39 cellular contexts compared by ENCODE assay signal in the genomic region with DNA sequence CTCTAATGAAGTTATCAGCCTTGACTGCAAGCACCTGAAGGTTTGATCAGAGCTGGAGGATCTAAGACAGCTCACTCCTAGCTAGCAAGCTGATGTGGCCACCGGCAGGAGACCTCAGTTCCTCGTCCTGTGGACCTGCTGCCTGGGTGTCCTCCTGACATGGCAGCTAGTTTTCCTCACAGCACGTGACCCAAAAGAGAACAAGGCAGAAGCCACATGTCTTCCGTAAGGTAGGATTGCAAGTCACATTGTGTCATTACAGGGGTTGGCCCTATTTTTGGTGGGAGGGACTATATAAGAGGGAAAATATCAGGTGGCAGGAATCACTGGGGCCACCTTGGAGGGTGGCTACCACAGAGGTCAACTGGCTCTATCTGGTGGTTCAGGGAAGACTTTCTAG. TPM values are rescaled to one million over a fixed set of nuclear protein-coding genes. Genes with fewer than 3 reads are reported as not detected.
"Had no signal": no experiment of that assay in that cellular context is flagged by ENCODE, and none has a peak within 500 bp of the region (broad histone marks: within the 10 kb centered on the region; RNA-seq: fewer than 3 reads in every experiment).

No MANE protein-coding gene starts in this region.

- H3K9me3 ChIP-seq: MG63 had no signal

- H3K9ac ChIP-seq: KMS-11 had no signal

- H3K4me2 ChIP-seq: KMS-11 had no signal

- H3K36me3 ChIP-seq: MG63 had no signal

- DNase-seq: Karpas-422, Kasumi-1, MG63, MM.1S, MV-4-11, NCI-H1048, NCI-H1092, NCI-H1092 treated with DMSO at 0.1 percent for 48 hours, NCI-H1105, NCI-H1105 treated with DMSO at 0.1 percent for 48 hours, NCI-H1417, NCI-H1417 treated with DMSO at 0.1 percent for 48 hours, NCI-H1436, NCI-H1436 treated with DMSO at 0.1 percent for 48 hours, NCI-H146, NCI-H1694, NCI-H1694 treated with DMSO at 0.1 percent for 48 hours, NCI-H187, NCI-H187 treated with DMSO at 0.1 percent for 48 hours, NCI-H1930, NCI-H2029, NCI-H2029 treated with DMSO at 0.1 percent for 48 hours, NCI-H2081, NCI-H2081 treated with DMSO at 0.1 percent for 48 hours, NCI-H2107, NCI-H2171, NCI-H2171 treated with DMSO at 0.1 percent for 48 hours, NCI-H2227 treated with DMSO at 0.1 percent for 48 hours, NCI-H226, NCI-H345, NCI-H446, NCI-H446 treated with DMSO at 0.1 percent for 48 hours, NCI-H510A, NCI-H510A treated with DMSO at 0.1 percent for 48 hours had no signal

- H3K4me3 ChIP-seq: MG63 had no signal

- H3K27me3 ChIP-seq: MG63 had no signal

- H3K27ac ChIP-seq: KMS-11 had no signal

RNA-seq across cellular contexts. Expression of gene CLEC3A, which starts 59.0 kb away (rescaled TPM):
- total RNA-seq: LHCN-M2, M059J, MCF 10A, NCI-H460 had no signal
